In genomic region chr4:112279025-112279881, GRCh38 we compare ENCODE assay signal across 9 cellular contexts. TPM values are rescaled to one million over a fixed set of nuclear protein-coding genes. Genes with fewer than 3 reads are reported as not detected.
A peak's percentile ranks its signal among the peaks of the same experiment; 100 is the strongest.
DNase-seq lines count a peak whose midpoint lies in the region; ATAC-seq, FAIRE-seq and TF ChIP-seq lines count a peak whose summit lies in the region.
"Had no signal": no experiment of that assay in that cellular context is flagged by ENCODE, and none has a peak within 500 bp of the region (broad histone marks: within the 10 kb centered on the region; RNA-seq: fewer than 3 reads in every experiment).

No MANE protein-coding gene starts in this region.

- H3K4me1 ChIP-seq in GM12878 (ENCODE audit: control insufficient read depth, insufficient read depth, low read length) (peaks cover 33% of the 10 kb centered on the region), colonic mucosa (no peaks in the 10 kb centered on the region)

- peaks cover 100% of the 10 kb centered on the region for H3K79me2 ChIP-seq in GM12878 (ENCODE audit: control insufficient read depth, insufficient read depth, low read length)

- TF ChIP-seq RAD21 in GM12878 (IDR thresholded peaks at IDR 0.05; ENCODE audit: insufficient read depth, low read depth, low read length), result no peak

- TF ChIP-seq EP300 in GM12878 (IDR thresholded peaks at IDR 0.05; ENCODE audit: borderline replicate concordance in 1 of 2, control insufficient read depth in 1 of 2, low read depth in 2 of 2, low read length in 2 of 2), result peak; percentile 46 to 49; a peak in 2 of 4 replicates

- in situ Hi-C loops in GM12878 (cut with MboI), result no loop called here

- RAD21 ChIA-PET in GM12878 (lab: Charles Lee; ENCODE audit: unreplicated experiment), result interaction anchor here (0.7 to 14.1 kb wide), 17 partner anchors 9 to 486 kb away, joined by 3 to 151 read pairs (median 5); partner anchors contain the start of genes ALPK1 and NEUROG2

- BruUV-seq in GM12878 (replicated peaks; lab: Mats Ljungman, UMichigan), result no TSS peak

- intact Hi-C loops in GM12878 (cut with micrococcal nuclease; ENCODE audit: unreplicated experiment), result no loop called here
- intact Hi-C loops in colonic mucosa (cut with DNase I), result no loop called here

- H3K36me3 ChIP-seq in GM12878 (ENCODE audit: control insufficient read depth in 2 of 2, insufficient read depth in 2 of 2, low read length in 1 of 2) (peaks cover 8 to 30% of the 10 kb centered on the region in 2 experiments), colonic mucosa (no peaks in the 10 kb centered on the region)

- H3K4me3 ChIP-seq in GM12878, result peak overlapping the region; percentile 80
- H3K4me3 ChIP-seq in colonic mucosa, result no peak overlapping the region

- POLR2A ChIA-PET in GM12878 (lab: Charles Lee), result interaction anchor here (0.6 to 6.9 kb wide), 13 partner anchors 10 to 237 kb away, joined by 3 to 55 read pairs (median 4); partner anchors contain the start of genes ALPK1 and NEUROG2

- H3K9me3 ChIP-seq in GM12878 (replicated peaks; ENCODE audit: control insufficient read depth, insufficient read depth, low read length) (no peaks in the 10 kb centered on the region; the same call in 2 of the 3 replicates), colonic mucosa (no peaks in the 10 kb centered on the region)

- SMC1A ChIA-PET in GM12878 (lab: Charles Lee; ENCODE audit: uncharacterized antibody, unreplicated experiment), result interaction anchor here (0.7 to 22.9 kb wide), 16 partner anchors 8 to 262 kb away, joined by 3 to 247 read pairs (median 7); partner anchors contain the start of genes ALPK1 and NEUROG2

- 1% methylated on average over 10 of the region's 10 CpGs for WGBS in GM12878 (ENCODE audit: insufficient coverage, insufficient replicate concordance, low lambda C conversion rate, missing lambda C conversion rate)

- no peak for TF ChIP-seq CTCF in GM12878 (IDR thresholded peaks at IDR 0.05 in 2 of 3, conservative IDR thresholded peaks at IDR 0.05 in 1 of 3; ENCODE audit: control insufficient read depth in 2 of 3, extremely low read depth in 1 of 3, insufficient read depth in 1 of 3, low read depth in 3 of 3, low read length in 3 of 3)
- TF ChIP-seq CTCF in colonic mucosa (IDR thresholded peaks at IDR 0.05), result no peak

- DNase-seq in CD1c-positive myeloid dendritic cell (ENCODE audit: extremely low spot score) (peak; percentile 40), GM12878 (ENCODE audit: low read depth, low spot score) (no peak), NCI-H748 (lab: John Stamatoyannopoulos, UW; ENCODE audit: unreplicated experiment) (no peak), colonic mucosa (no peak), NCI-H1105 (lab: John Stamatoyannopoulos, UW) (no peak), SK-N-DZ (ENCODE audit: low spot score) (no peak)

- no peaks in the 10 kb centered on the region for H3K27me3 ChIP-seq in GM12878 (replicated peaks in 1 of 2; ENCODE audit: control insufficient read depth in 2 of 2, insufficient read depth in 2 of 2, low read length in 1 of 2)
- no peaks in the 10 kb centered on the region for H3K27me3 ChIP-seq in colonic mucosa

- CTCF ChIA-PET in GM12878 (lab: Yijun Ruan, JAX), result interaction anchor here (0.7 to 4.2 kb wide), 15 partner anchors 8 to 243 kb away, joined by 3 to 22 read pairs (median 4); partner anchors contain the start of gene NEUROG2

- FAIRE-seq in GM12878 (lab: Jason Lieb, UNC), result peak; percentile 13

- H3K4me2 ChIP-seq in GM12878 (ENCODE audit: control insufficient read depth, insufficient read depth), result peak overlapping the region; percentile 92

- H2AFZ ChIP-seq in GM12878 (ENCODE audit: control insufficient read depth, low read depth, low read length), result no peak overlapping the region

- H4K20me1 ChIP-seq in GM12878 (ENCODE audit: control insufficient read depth, insufficient read depth), result peaks cover 3% of the 10 kb centered on the region; the same call in 1 of the 2 replicates

- peak overlapping the region; percentile 77 for H3K9ac ChIP-seq in GM12878 (ENCODE audit: control insufficient read depth, insufficient read depth, low read length)
- no peak overlapping the region for H3K9ac ChIP-seq in colonic mucosa (ENCODE audit: low read depth in 2 of 2, low read length in 2 of 2)

- no peak for TF ChIP-seq POLR2A in GM12878 (IDR thresholded peaks at IDR 0.05; ENCODE audit: low read depth, low read length)

- ATAC-seq in GM19351 (IDR thresholded peaks at IDR 0.05; ENCODE audit: unreplicated experiment), result peak; percentile 68
- peak; percentile 72 for ATAC-seq in HG03159 (IDR thresholded peaks at IDR 0.05; ENCODE audit: unreplicated experiment)
- peak; percentile 65 for ATAC-seq in GM12878

- H3K27ac ChIP-seq in GM12878 (ENCODE audit: control insufficient read depth, insufficient read depth) (peak overlapping the region; percentile 99), colonic mucosa (no peak overlapping the region)
- H3K27ac ChIP-seq: VCaP had no signal

TF ChIP-seq in GM12878, 131 proteins besides CTCF, POLR2A, EP300 and RAD21 (continues in another document):
- TF ChIP-seq TCF3 (IDR thresholded peaks at IDR 0.05; ENCODE audit: borderline replicate concordance, insufficient read depth, low read depth, low read length), result 0 out of 2 replicates have a peak, but pooled peaks have one; percentile 10

RNA-seq across cellular contexts. Expression of gene TIFA, which starts 6.5 kb away (rescaled TPM):
- total RNA-seq in GM12878 (2013; cell fraction: nucleolus; rRNA removed), result 68.2 and 72.8 TPM in 2 replicates
- total RNA-seq in GM12878 (2014; rRNA removed), result 57.0 and 84.4 TPM in 2 replicates
- 69.7 and 74.5 TPM in 2 replicates for total RNA-seq in GM12878 (2014; rRNA removed; fragmentation: Illumina TruSeq; extraction: Trizol)
- total RNA-seq in GM12878 (2021), result 96.3 and 100 TPM in 2 replicates
- 41.0 TPM for polyA plus RNA-seq in GM12878 (2011; ENCODE audit: low read depth)
- polyA plus RNA-seq in GM12878 (2011; rRNA removed), result 135 and 218 TPM in 2 replicates
- polyA plus RNA-seq in GM12878 (2011; cell fraction: cytosol; rRNA removed), result 36.5 and 41.4 TPM in 2 replicates
- polyA plus RNA-seq in GM12878 (2011; cell fraction: nucleus; rRNA removed), result 27.4 and 31.3 TPM in 2 replicates
- 36.4 and 72.0 TPM in 2 replicates for polyA plus RNA-seq in GM12878 (2012)
- 80.8 and 105 TPM in 2 replicates for polyA plus RNA-seq in GM12878 (2014; fragmentation: Illumina TruSeq; extraction: Trizol)
- 10 to 100 TPM; 31.6 to 34.6 TPM for polyA plus RNA-seq in GM12878 (2014; fragmentation: Nextera tagmentation; extraction: Ambion mirVana)
- polyA plus RNA-seq in GM12878 (2014; rRNA removed), result 78.8 and 93.9 TPM in 2 replicates
- 100 to 1,000 TPM; 116 to 125 TPM for polyA plus RNA-seq in GM12878 (2016; fragmentation: Nextera tagmentation; extraction: Ambion mirVana)
- polyA minus RNA-seq in GM12878 (2011; rRNA and poly(A)+ RNA removed), result 46.7 and 54.7 TPM in 2 replicates
- 25.7 and 27.1 TPM in 2 replicates for polyA minus RNA-seq in GM12878 (2011; cell fraction: cytosol; rRNA and poly(A)+ RNA removed)
- 37.1 and 50.5 TPM in 2 replicates for polyA minus RNA-seq in GM12878 (2011; cell fraction: nucleus; rRNA and poly(A)+ RNA removed)
- 10 to 100 TPM in 1 of 2 donors, 1 to 10 TPM in 1; 8.9 to 11.4 TPM for total RNA-seq in colonic mucosa
- 7.9 and 12.0 TPM in 2 replicates for polyA plus RNA-seq in SK-N-DZ (2014; cell fraction: cytosol; rRNA removed)
- 6.2 and 7.2 TPM in 2 replicates for polyA plus RNA-seq in SK-N-DZ (2014; cell fraction: nucleus; rRNA removed)

RNA-seq across cellular contexts. Expression of gene ALPK1, which starts 17.9 kb away (rescaled TPM):
- 400 and 422 TPM in 2 replicates for total RNA-seq in GM12878 (2013; cell fraction: nucleolus; rRNA removed)
- total RNA-seq in GM12878 (2014; rRNA removed) (26.5 and 32.2 TPM in 2 replicates), GM12878 (2014; rRNA removed; fragmentation: Illumina TruSeq; extraction: Trizol) (32.3 and 37.2 TPM in 2 replicates), GM12878 (2021) (27.6 and 28.5 TPM in 2 replicates), colonic mucosa (10 to 100 TPM; 22.5 to 22.9 TPM)
- 8.8 TPM for polyA plus RNA-seq in GM12878 (2011; ENCODE audit: low read depth)
- polyA plus RNA-seq in GM12878 (2011; rRNA removed) (31.6 and 42.7 TPM in 2 replicates), GM12878 (2014; fragmentation: Illumina TruSeq; extraction: Trizol) (23.1 and 27.0 TPM in 2 replicates), GM12878 (2014; fragmentation: Nextera tagmentation; extraction: Ambion mirVana) (1 to 10 TPM; 8.5 to 9.7 TPM), GM12878 (2014; rRNA removed) (21.5 and 21.9 TPM in 2 replicates), GM12878 (2016; fragmentation: Nextera tagmentation; extraction: Ambion mirVana) (10 to 100 TPM; 21.2 to 22.2 TPM)
- 11.3 TPM in 2 replicates for polyA plus RNA-seq in GM12878 (2011; cell fraction: cytosol; rRNA removed)
- 63.2 and 85.3 TPM in 2 replicates for polyA plus RNA-seq in GM12878 (2011; cell fraction: nucleus; rRNA removed)
- polyA plus RNA-seq in GM12878 (2012), result 16.1 and 17.4 TPM in 2 replicates
- 38.8 and 43.6 TPM in 2 replicates for polyA minus RNA-seq in GM12878 (2011; rRNA and poly(A)+ RNA removed)
- 6.9 and 11.9 TPM in 2 replicates for polyA minus RNA-seq in GM12878 (2011; cell fraction: cytosol; rRNA and poly(A)+ RNA removed)
- polyA minus RNA-seq in GM12878 (2011; cell fraction: nucleus; rRNA and poly(A)+ RNA removed), result 103 and 108 TPM in 2 replicates
- polyA plus RNA-seq in SK-N-DZ (2014; cell fraction: cytosol; rRNA removed), result 0.93 and 4.7 TPM in 2 replicates
- 0.64 and 1.8 TPM in 2 replicates for polyA plus RNA-seq in SK-N-DZ (2014; cell fraction: nucleus; rRNA removed)

RNA-seq across cellular contexts. Expression of gene AP1AR, which starts 47.7 kb away (rescaled TPM):
- total RNA-seq in GM12878 (2013; cell fraction: nucleolus; rRNA removed), result 27.8 and 30.2 TPM in 2 replicates
- total RNA-seq in GM12878 (2014; rRNA removed) (16.8 and 23.2 TPM in 2 replicates), GM12878 (2014; rRNA removed; fragmentation: Illumina TruSeq; extraction: Trizol) (20.2 and 20.9 TPM in 2 replicates), GM12878 (2021) (18.2 and 19.8 TPM in 2 replicates), colonic mucosa (10 to 100 TPM; 27.9 to 42.4 TPM)
- 3.3 TPM for polyA plus RNA-seq in GM12878 (2011; ENCODE audit: low read depth)
- polyA plus RNA-seq in GM12878 (2011; rRNA removed) (29.1 and 52.5 TPM in 2 replicates), GM12878 (2014; fragmentation: Illumina TruSeq; extraction: Trizol) (14.4 and 19.7 TPM in 2 replicates), GM12878 (2014; fragmentation: Nextera tagmentation; extraction: Ambion mirVana) (1 to 10 TPM; 5.6 to 7.2 TPM), GM12878 (2014; rRNA removed) (12.9 and 14.7 TPM in 2 replicates), GM12878 (2016; fragmentation: Nextera tagmentation; extraction: Ambion mirVana) (10 to 100 TPM; 15.9 to 17.1 TPM)
- 6.4 and 7.7 TPM in 2 replicates for polyA plus RNA-seq in GM12878 (2011; cell fraction: cytosol; rRNA removed)
- polyA plus RNA-seq in GM12878 (2011; cell fraction: nucleus; rRNA removed), result 16.9 and 21.3 TPM in 2 replicates
- polyA plus RNA-seq in GM12878 (2012), result 7.2 and 10.6 TPM in 2 replicates
- 3.8 and 6.7 TPM in 2 replicates for polyA minus RNA-seq in GM12878 (2011; rRNA and poly(A)+ RNA removed)
- polyA minus RNA-seq in GM12878 (2011; cell fraction: cytosol; rRNA and poly(A)+ RNA removed), result 10.6 and 11.9 TPM in 2 replicates
- polyA minus RNA-seq in GM12878 (2011; cell fraction: nucleus; rRNA and poly(A)+ RNA removed), result 9.9 and 13.1 TPM in 2 replicates
- 32.9 and 35.0 TPM in 2 replicates for polyA plus RNA-seq in SK-N-DZ (2014; cell fraction: cytosol; rRNA removed)
- 27.6 and 42.1 TPM in 2 replicates for polyA plus RNA-seq in SK-N-DZ (2014; cell fraction: nucleus; rRNA removed)

Comparison
In these comparisons a context has a peak if more than half of its experiments do, and no peak if none do; other contexts are left out.
1. RNA of gene TIFA, which starts 6.5 kb away (total RNA-seq): 57.0 to 100 TPM in GM12878; 8.9 to 11.4 TPM in colonic mucosa; every median in the first group is over 4 times any median in the second.
2. Peak in every context shown above with its lines, with median percentiles within 50 percentile points of each other: ATAC-seq.